Comparison of ENCODE assay signal across 20 cellular contexts in genomic region chr10:57624856-57625592, GRCh38.
A peak's percentile ranks its signal among the peaks of the same experiment; 100 is the strongest.
DNase-seq lines count a peak whose midpoint lies in the region; ATAC-seq, FAIRE-seq and TF ChIP-seq lines count a peak whose summit lies in the region.
"Had no signal": no experiment of that assay in that cellular context is flagged by ENCODE, and none has a peak within 500 bp of the region (broad histone marks: within the 10 kb centered on the region; RNA-seq: fewer than 3 reads in every experiment).

No MANE protein-coding gene starts in this region.

- TF ChIP-seq CTCF in keratinocyte (optimal IDR thresholded peaks at IDR 0.05 in 1 of 3, IDR thresholded peaks at IDR 0.05 in 1 of 3, conservative IDR thresholded peaks at IDR 0.05 in 1 of 3; ENCODE audit: extremely low read depth in 1 of 3, insufficient read depth in 2 of 3, low read length in 3 of 3) (no peak), type B pancreatic cell (conservative IDR thresholded peaks at IDR 0.05) (no peak)

- no peaks in the 10 kb centered on the region for H3K9me1 ChIP-seq in keratinocyte (ENCODE audit: control insufficient read depth, extremely low read depth, insufficient read depth, low read length)

- peak; percentile 49 for FAIRE-seq in keratinocyte (lab: Jason Lieb, UNC)
- FAIRE-seq: GM12892, GM18507 had no signal

- DNase-seq in LHCN-M2 (ENCODE audit: low read depth) (peak; percentile 1), amniotic epithelial cell (ENCODE audit: low read depth) (peak; percentile 10), keratinocyte (ENCODE audit: low read depth, low spot score) (no peak), type B pancreatic cell (ENCODE audit: extremely low spot score, unreplicated experiment) (no peak), HEK293T (ENCODE audit: extremely low spot score) (no peak)
- DNase-seq in central memory CD4-positive, alpha-beta T cell = no peak
- DNase-seq: ACHN; C1 segment of cervical spinal cord; CD8-positive, alpha-beta memory T cell; H7; NCI-H1105 treated with DMSO at 0.1 percent for 48 hours; NCI-H1694 treated with DMSO at 0.1 percent for 48 hours; NCI-H226; NCI-H524; RPMI8226; SJCRH30; SW 1271 had no signal

- H3K4me3 ChIP-seq in keratinocyte (ENCODE audit: control insufficient read depth in 2 of 3, extremely low read depth in 1 of 3, insufficient read depth in 2 of 3, low read depth in 1 of 3, low read length in 3 of 3) = no peak overlapping the region
- H3K4me3 ChIP-seq: SJCRH30 had no signal

- no peak overlapping the region for H3K4me3 Mint-ChIP-seq in type B pancreatic cell
- H3K4me3 Mint-ChIP-seq: CD8-positive, alpha-beta memory T cell had no signal

- no peaks in the 10 kb centered on the region for H3K79me2 ChIP-seq in keratinocyte (ENCODE audit: control insufficient read depth, insufficient read depth, low read length)

- no peaks in the 10 kb centered on the region for H3K9me3 Mint-ChIP-seq in type B pancreatic cell

- H3K4me1 ChIP-seq in keratinocyte (ENCODE audit: control insufficient read depth, extremely low read depth, insufficient read depth, low read length) = peaks cover 15% of the 10 kb centered on the region
- H3K4me1 ChIP-seq: SJCRH30 had no signal

- H3K36me3 Mint-ChIP-seq in type B pancreatic cell = no peaks in the 10 kb centered on the region
- H3K36me3 Mint-ChIP-seq: CD8-positive, alpha-beta memory T cell had no signal

- no peak overlapping the region for H3K27ac ChIP-seq in keratinocyte (ENCODE audit: control insufficient read depth, insufficient read depth, low read length)
- H3K27ac ChIP-seq: SJCRH30 had no signal

- H3K27ac Mint-ChIP-seq in type B pancreatic cell = peak overlapping the region; percentile 34
- H3K27ac Mint-ChIP-seq: CD8-positive, alpha-beta memory T cell had no signal

- H3K4me1 Mint-ChIP-seq in type B pancreatic cell (ENCODE audit: unreplicated experiment) = peaks cover 8% of the 10 kb centered on the region
- H3K4me1 Mint-ChIP-seq: CD8-positive, alpha-beta memory T cell had no signal

- H3K27me3 ChIP-seq in keratinocyte (ENCODE audit: control insufficient read depth, extremely low read depth, insufficient read depth, low read length) = no peaks in the 10 kb centered on the region
- H3K27me3 ChIP-seq: SJCRH30 had no signal

- H3K27me3 Mint-ChIP-seq in type B pancreatic cell = no peaks in the 10 kb centered on the region
- H3K27me3 Mint-ChIP-seq: CD8-positive, alpha-beta memory T cell had no signal

- no peak overlapping the region for H3K9ac ChIP-seq in keratinocyte (ENCODE audit: control insufficient read depth, extremely low read depth, insufficient read depth, low read length)

- ATAC-seq in GM18520 (IDR thresholded peaks at IDR 0.05; ENCODE audit: unreplicated experiment) = no peak

- H3K9me3 ChIP-seq in keratinocyte (ENCODE audit: control insufficient read depth, low read depth, low read length) = no peaks in the 10 kb centered on the region
- H3K9me3 ChIP-seq: SJCRH30 had no signal

- CTCF ChIA-PET in HEK293T (lab: Yijun Ruan, JAX) = no interaction called here

- no peaks in the 10 kb centered on the region for H3K36me3 ChIP-seq in keratinocyte (ENCODE audit: control insufficient read depth in 2 of 2, extremely low read depth in 1 of 2, insufficient read depth in 2 of 2, low read length in 2 of 2)
- H3K36me3 ChIP-seq: SJCRH30 had no signal

- POLR2A ChIA-PET in HEK293T (lab: Yijun Ruan, JAX) = no interaction called here

- dilution Hi-C loops in keratinocyte (cut with MboI; ENCODE audit: extremely low pct_ligation_motif_present, low sequenced_read_pairs) = no loop called here

- no peaks in the 10 kb centered on the region for H4K20me1 ChIP-seq in keratinocyte (ENCODE audit: control insufficient read depth, extremely low read depth, insufficient read depth, low read length)

- no peak overlapping the region for H2AFZ ChIP-seq in keratinocyte (ENCODE audit: control insufficient read depth, low read length)

- no peak overlapping the region for H3K4me2 ChIP-seq in keratinocyte (ENCODE audit: control insufficient read depth, extremely low read depth, insufficient read depth, low read depth, low read length)

TF ChIP-seq in HEK293T, 16 proteins besides CTCF, POLR2A, EP300 and RAD21:
- no peak for TF ChIP-seq SP1 (IDR thresholded peaks at IDR 0.05)
- TF ChIP-seq FOXA1 (IDR thresholded peaks at IDR 0.05) = no peak
- no peak for TF ChIP-seq SUZ12 (IDR thresholded peaks at IDR 0.05)
- TF ChIP-seq LEF1 (IDR thresholded peaks at IDR 0.05; ENCODE audit: borderline replicate concordance) = no peak
- TF ChIP-seq ZNF384 (IDR thresholded peaks at IDR 0.05) = no peak
- no peak for TF ChIP-seq L3MBTL2 (conservative IDR thresholded peaks at IDR 0.05)
- no peak for TF ChIP-seq FOXK2 (IDR thresholded peaks at IDR 0.05)
- no peak for TF ChIP-seq FOXM1 (IDR thresholded peaks at IDR 0.05; ENCODE audit: borderline replicate concordance)
- TF ChIP-seq NFRKB (IDR thresholded peaks at IDR 0.05) = no peak
- no peak for TF ChIP-seq CTBP1 (IDR thresholded peaks at IDR 0.05; ENCODE audit: borderline replicate concordance)
- TF ChIP-seq ARNT (IDR thresholded peaks at IDR 0.05) = no peak
TF ChIP-seq in HEK293T: peak in this region for 0.

Comparison
In these comparisons a context has a peak if more than half of its experiments do, and no peak if none do; other contexts are left out.
1. DNase-seq: peak in LHCN-M2 (single experiment) and amniotic epithelial cell (single experiment); none in keratinocyte (single experiment), type B pancreatic cell (single experiment), central memory CD4-positive, alpha-beta T cell (single experiment) and HEK293T (single experiment).